ENCODE assay signal across 11 cellular contexts in genomic region chr7:123881300-123881699, GRCh38. TPM values are rescaled to one million over a fixed set of nuclear protein-coding genes. Genes with fewer than 3 reads are reported as not detected.
"Had no signal": no experiment of that assay in that cellular context is flagged by ENCODE, and none has a peak within 500 bp of the region (broad histone marks: within the 10 kb centered on the region; RNA-seq: fewer than 3 reads in every experiment).

No MANE protein-coding gene starts in this region.

- H3K36me3 ChIP-seq: HAP-1 had no signal

- H3K9me3 ChIP-seq: HAP-1 had no signal

- H3K4me1 ChIP-seq: HAP-1 had no signal

- H3K4me2 ChIP-seq: GM23338, KMS-11 had no signal

- ATAC-seq: GM23338 had no signal

- H3K4me3 ChIP-seq: GM23338, HAP-1 had no signal

- H3K9ac ChIP-seq: KMS-11 had no signal

- H2AFZ ChIP-seq: GM23338 had no signal

- DNase-seq: H7, HFFc6, IMR-90, Karpas-422, KBM-7 had no signal

- FAIRE-seq: H1 had no signal

- H3K27ac ChIP-seq: HL-60, KMS-11 had no signal

RNA-seq across cellular contexts. Expression of gene HYAL4, which starts 36.3 kb away (rescaled TPM):
- total RNA-seq: GM23338, H1, H7, HFFc6, IMR-90 had no signal
- polyA plus RNA-seq: GM23338, H1, IMR-90 had no signal

RNA-seq across cellular contexts. Expression of gene SPAM1, which starts 43.7 kb away (rescaled TPM):
- total RNA-seq: GM23338, H1, H7, HFFc6, HT1080, IMR-90 had no signal
- polyA plus RNA-seq: GM23338, H1, IMR-90 had no signal
